ENCODE assay signal across 9 cellular contexts in genomic region chr2:107751936-107752335, GRCh38.
"Had no signal": no experiment of that assay in that cellular context is flagged by ENCODE, and none has a peak within 500 bp of the region (broad histone marks: within the 10 kb centered on the region; RNA-seq: fewer than 3 reads in every experiment).

No MANE protein-coding gene starts in this region.

- H3K27ac ChIP-seq: GM23248 had no signal

- DNase-seq: GM23248, GOT3, H7, H9, HCEC 1CT, HFFc6 had no signal

- H3K9me3 ChIP-seq: HAP-1 had no signal

- ATAC-seq: GM23338, HCT116 had no signal

- H3K9ac ChIP-seq: GM23248 had no signal

- H2AFZ ChIP-seq: GM23248, GM23338 had no signal

- H3K4me2 ChIP-seq: GM23338 had no signal

- H3K4me3 ChIP-seq: GM23248, GM23338, HAP-1 had no signal

- H3K36me3 ChIP-seq: HAP-1 had no signal
